ENCODE assay signal across 19 cellular contexts in the genomic region with DNA sequence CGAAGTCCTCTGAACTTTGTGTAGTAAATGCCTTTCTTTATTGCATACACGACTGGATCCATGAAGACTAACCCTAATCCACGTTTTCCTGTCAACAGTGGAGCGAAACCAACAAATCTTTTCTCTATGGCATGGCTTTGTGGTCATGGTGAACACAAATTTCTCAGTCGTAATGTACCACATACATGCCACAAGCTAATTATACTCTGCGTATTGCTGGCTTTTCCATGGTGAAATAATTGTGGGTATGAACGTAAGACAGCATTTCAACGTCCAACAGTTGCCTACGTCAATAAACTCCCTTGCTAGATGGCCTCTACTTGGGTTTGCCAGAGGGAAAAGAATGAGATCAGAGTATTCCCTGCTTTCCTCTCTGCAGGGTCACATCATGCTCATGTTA.
"Had no signal": no experiment of that assay in that cellular context is flagged by ENCODE, and none has a peak within 500 bp of the region (broad histone marks: within the 10 kb centered on the region; RNA-seq: fewer than 3 reads in every experiment).

No MANE protein-coding gene starts in this region.

- H3K27me3 ChIP-seq: gastrocnemius medialis, right lobe of liver, vagina had no signal

- DNase-seq: activated CD4-positive, alpha-beta memory T cell treated with anti-CD3 and anti-CD28 coated beads for 36 hours; activated CD4-positive, alpha-beta T cell treated with anti-CD3 and anti-CD28 coated beads for 48 hours; activated effector memory CD4-positive, alpha-beta T cell treated with anti-CD3 and anti-CD28 coated beads, Interleukin-2, amount 50 U/mL, for 16 hours; activated naive CD4-positive, alpha-beta T cell treated with anti-CD3 and anti-CD28 coated beads, Interleukin-2, amount 10 ng/mL, durations not matched to agents 7 days and 5 days; anterior cingulate cortex; dermis blood vessel endothelial cell; effector CD8-positive, alpha-beta T cell; erythroblast; gastrocnemius medialis; left cardiac atrium; naive B cell; nucleus accumbens; right lobe of liver; stimulated activated CD4-positive, alpha-beta T cell treated with anti-CD3 and anti-CD28 coated beads, Interleukin-4, amount 100 ng/mL, for 24 hours; stimulated activated naive CD4-positive, alpha-beta T cell treated with Interleukin-2 at 50 U/mL for 16 hours had no signal

- H3K79me2 ChIP-seq: parathyroid adenoma had no signal

- H3K27ac ChIP-seq: gastrocnemius medialis, parathyroid adenoma, right lobe of liver, thoracic aorta, vagina had no signal

- H3K9ac ChIP-seq: parathyroid adenoma had no signal

- H3K9me3 ChIP-seq: gastrocnemius medialis, right lobe of liver, thoracic aorta, vagina had no signal

- ATAC-seq: gastrocnemius medialis, left cardiac atrium, right lobe of liver had no signal

- H3K4me1 ChIP-seq: gastrocnemius medialis, parathyroid adenoma, vagina had no signal

- H3K4me3 ChIP-seq: gastrocnemius medialis, right lobe of liver, thoracic aorta, vagina had no signal

- H2AFZ ChIP-seq: parathyroid adenoma had no signal

- FAIRE-seq: islet of Langerhans had no signal
